Comparison of ENCODE assay signal across 8 cellular contexts in the genomic region with DNA sequence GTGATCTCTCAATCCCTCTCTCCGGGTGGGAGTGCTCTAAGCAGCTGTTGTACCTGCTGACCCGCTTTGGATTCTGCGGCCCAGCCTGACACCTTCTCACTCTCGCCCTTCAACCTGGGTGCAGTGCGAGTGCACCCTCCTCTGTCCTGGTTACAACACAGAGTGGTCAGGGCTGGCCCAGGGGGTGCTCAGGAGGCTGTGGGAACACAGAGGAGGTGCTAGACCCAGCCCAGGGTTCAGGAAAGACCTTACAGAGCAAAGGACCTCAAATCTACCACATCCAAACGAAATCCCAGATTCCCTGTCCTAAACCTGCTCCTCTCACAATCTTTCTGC. TPM values are rescaled to one million over a fixed set of nuclear protein-coding genes. Genes with fewer than 3 reads are reported as not detected.
A peak's percentile ranks its signal among the peaks of the same experiment; 100 is the strongest.
DNase-seq lines count a peak whose midpoint lies in the region; ATAC-seq, FAIRE-seq and TF ChIP-seq lines count a peak whose summit lies in the region.

No MANE protein-coding gene starts in this region.

- in situ Hi-C loops in GM12878 (cut with MboI) = no loop called here

- ATAC-seq in Right ventricle myocardium superior (ENCODE audit: poor library complexity) = peak; percentile 7
- ATAC-seq in left ventricle myocardium superior = no peak
- ATAC-seq in GM12878 = peak; percentile 41
- peak in 2 of 4 donors; percentile 2 to 3 for ATAC-seq in right lobe of liver
- ATAC-seq in GM18873 (IDR thresholded peaks at IDR 0.05; ENCODE audit: low FRiP score, unreplicated experiment) = no peak

- peaks cover 2% of the 10 kb centered on the region; the same call in 2 of the 3 replicates for H3K9me3 ChIP-seq in GM12878 (replicated peaks; ENCODE audit: control insufficient read depth, insufficient read depth, low read length)
- no peaks in the 10 kb centered on the region for H3K9me3 ChIP-seq in right lobe of liver

- POLR2A ChIA-PET in GM12878 (lab: Charles Lee) = interaction anchor here (1.2 to 1.4 kb wide), 2 partner anchors 22 to 24 kb away, joined by 3 read pairs; a partner anchor contains a TSS

- H3K4me1 ChIP-seq in GM12878 (ENCODE audit: control insufficient read depth, insufficient read depth, low read length) (peaks cover 8% of the 10 kb centered on the region), right lobe of liver (peaks cover 0 to 12% (median 3%) of the 10 kb centered on the region in 4 donors), urinary bladder (ENCODE audit: insufficient read depth) (no peaks in the 10 kb centered on the region)

- 29% methylated on average over 6 of the region's 6 CpGs for WGBS in GM12878 (ENCODE audit: insufficient coverage, insufficient replicate concordance, low lambda C conversion rate, missing lambda C conversion rate)
- WGBS in right lobe of liver (ENCODE audit: insufficient coverage, low coverage, low lambda C conversion rate, missing lambda C conversion rate) = 21% methylated on average over 3 of the region's 6 CpGs
- WGBS in urinary bladder = 12% methylated on average over 6 of the region's 6 CpGs

- peak overlapping the region; percentile 62 for H3K9ac ChIP-seq in GM12878 (ENCODE audit: control insufficient read depth, insufficient read depth, low read length)

- TF ChIP-seq EP300 in GM12878 (IDR thresholded peaks at IDR 0.05; ENCODE audit: borderline replicate concordance in 1 of 2, control insufficient read depth in 1 of 2, low read depth in 2 of 2, low read length in 2 of 2) = no peak

- TF ChIP-seq CTCF in GM12878 (IDR thresholded peaks at IDR 0.05 in 2 of 3, conservative IDR thresholded peaks at IDR 0.05 in 1 of 3; ENCODE audit: control insufficient read depth in 2 of 3, extremely low read depth in 1 of 3, insufficient read depth in 1 of 3, low read depth in 3 of 3, low read length in 3 of 3) (no peak), right lobe of liver (IDR thresholded peaks at IDR 0.05) (no peak)

- peak overlapping the region; percentile 96 for H3K4me2 ChIP-seq in GM12878 (ENCODE audit: control insufficient read depth, insufficient read depth)

- H3K4me3 ChIP-seq in GM12878 = peak overlapping the region; percentile 60
- H3K4me3 ChIP-seq in right lobe of liver = peak overlapping the region; percentile 30 to 62 (median 60)
- H3K4me3 ChIP-seq in urinary bladder (ENCODE audit: low read depth, low read length) = peak overlapping the region; percentile 49

- H3K27me3 ChIP-seq in GM12878 (replicated peaks in 1 of 2; ENCODE audit: control insufficient read depth in 2 of 2, insufficient read depth in 2 of 2, low read length in 1 of 2) (no peaks in the 10 kb centered on the region), right lobe of liver (no peaks in the 10 kb centered on the region)

- H3K27ac ChIP-seq in GM12878 (ENCODE audit: control insufficient read depth, insufficient read depth) (peak overlapping the region; percentile 60), right lobe of liver (no peak overlapping the region), urinary bladder (ENCODE audit: low read depth) (no peak overlapping the region)

- TF ChIP-seq RAD21 in GM12878 (IDR thresholded peaks at IDR 0.05; ENCODE audit: insufficient read depth, low read depth, low read length) = no peak

- H3K79me2 ChIP-seq in GM12878 (ENCODE audit: control insufficient read depth, insufficient read depth, low read length) = no peaks in the 10 kb centered on the region

- CTCF ChIA-PET in GM12878 (lab: Yijun Ruan, JAX) = interaction anchor here (0.6 to 1.8 kb wide), 6 partner anchors 60 to 212 kb away, joined by 3 to 9 read pairs (median 4); no protein-coding TSS in a partner anchor

- no peaks in the 10 kb centered on the region for H3K36me3 ChIP-seq in GM12878 (ENCODE audit: control insufficient read depth in 2 of 2, insufficient read depth in 2 of 2, low read length in 1 of 2)
- no peaks in the 10 kb centered on the region for H3K36me3 ChIP-seq in right lobe of liver
- no peaks in the 10 kb centered on the region for H3K36me3 ChIP-seq in urinary bladder (ENCODE audit: insufficient read depth)

- RAD21 ChIA-PET in GM12878 (lab: Charles Lee; ENCODE audit: unreplicated experiment) = interaction anchor here (1.2 kb wide), 2 partner anchors 9 to 28 kb away, joined by 3 read pairs; no protein-coding TSS in a partner anchor

- peak overlapping the region; percentile 93 for H2AFZ ChIP-seq in GM12878 (ENCODE audit: control insufficient read depth, low read depth, low read length)

- BruUV-seq in GM12878 (replicated peaks; lab: Mats Ljungman, UMichigan) = no TSS peak

- no peak for TF ChIP-seq POLR2A in GM12878 (IDR thresholded peaks at IDR 0.05; ENCODE audit: low read depth, low read length)
- TF ChIP-seq POLR2A in right lobe of liver (IDR thresholded peaks at IDR 0.05) = no peak

- no peak for FAIRE-seq in GM12878 (lab: Jason Lieb, UNC)

- SMC1A ChIA-PET in GM12878 (lab: Charles Lee; ENCODE audit: uncharacterized antibody, unreplicated experiment) = interaction anchor here (0.8 kb wide), 1 partner anchor 41 kb away, joined by 3 read pairs; no protein-coding TSS in a partner anchor

- DNase-seq in Right ventricle myocardium superior (no peak), left ventricle myocardium superior (no peak), GM12878 (ENCODE audit: low read depth, low spot score) (no peak), right lobe of liver (no peak), cerebellar nuclear complex (lab: John Stamatoyannopoulos, UW) (no peak)
- DNase-seq in stimulated activated CD4-positive, alpha-beta T cell treated with anti-CD3 and anti-CD28 coated beads, Interleukin-15, amount 100 ng/mL, for 24 hours = no peak

- no peaks in the 10 kb centered on the region for H4K20me1 ChIP-seq in GM12878 (ENCODE audit: control insufficient read depth, insufficient read depth)

- intact Hi-C loops in Right ventricle myocardium superior (cut with DNase I) = no loop called here
- intact Hi-C loops in left ventricle myocardium superior (cut with micrococcal nuclease) = no loop called here
- intact Hi-C loops in GM12878 (cut with micrococcal nuclease; ENCODE audit: unreplicated experiment) = no loop called here
- intact Hi-C loops in right lobe of liver (cut with DNase I) = loop anchor here (5.0 to 10.0 kb wide), 2 partner anchors 480 to 487 kb away; a partner anchor contains a TSS

RNA-seq across cellular contexts. Expression of a gene that starts 23.7 kb away (rescaled TPM):
- total RNA-seq in Right ventricle myocardium superior (6.5 TPM), left ventricle myocardium superior (10.7 TPM), GM12878 (2014; rRNA removed) (3.3 and 4.0 TPM in 2 replicates), GM12878 (2014; rRNA removed; fragmentation: Illumina TruSeq; extraction: Trizol) (7.0 and 7.1 TPM in 2 replicates), GM12878 (2021) (12.0 and 12.8 TPM in 2 replicates), right lobe of liver (1 to 10 TPM; 1.2 to 5.2 (median 4.4) TPM), urinary bladder (10.2 TPM)
- total RNA-seq in GM12878 (2013; cell fraction: nucleolus; rRNA removed) = 35.3 and 36.3 TPM in 2 replicates
- polyA plus RNA-seq in GM12878 (2011; ENCODE audit: low read depth) = 4.7 TPM
- polyA plus RNA-seq in GM12878 (2011; rRNA removed) (9.0 and 12.9 TPM in 2 replicates), GM12878 (2014; fragmentation: Illumina TruSeq; extraction: Trizol) (9.9 and 10.4 TPM in 2 replicates), GM12878 (2014; fragmentation: Nextera tagmentation; extraction: Ambion mirVana) (1 to 10 TPM; 1.5 to 1.8 TPM), GM12878 (2014; rRNA removed) (4.8 TPM in 2 replicates), GM12878 (2016; fragmentation: Nextera tagmentation; extraction: Ambion mirVana) (1 to 10 TPM; 1.9 to 2.1 TPM), urinary bladder (4.9 TPM)
- polyA plus RNA-seq in GM12878 (2011; cell fraction: cytosol; rRNA removed) = 3.5 and 3.8 TPM in 2 replicates
- polyA plus RNA-seq in GM12878 (2011; cell fraction: nucleus; rRNA removed) = 10.0 and 11.1 TPM in 2 replicates
- 5.8 and 6.4 TPM in 2 replicates for polyA plus RNA-seq in GM12878 (2012)
- 8.4 and 10.7 TPM in 2 replicates for polyA minus RNA-seq in GM12878 (2011; rRNA and poly(A)+ RNA removed)
- polyA minus RNA-seq in GM12878 (2011; cell fraction: cytosol; rRNA and poly(A)+ RNA removed) = 4.8 and 6.2 TPM in 2 replicates
- 8.3 and 11.6 TPM in 2 replicates for polyA minus RNA-seq in GM12878 (2011; cell fraction: nucleus; rRNA and poly(A)+ RNA removed)

RNA-seq across cellular contexts. Expression of a gene that starts 35.5 kb away (rescaled TPM):
- total RNA-seq in Right ventricle myocardium superior = not detected
- total RNA-seq in left ventricle myocardium superior = 0.84 TPM
- total RNA-seq in GM12878 (2013; cell fraction: nucleolus; rRNA removed) = not detected in 2 replicates
- total RNA-seq in GM12878 (2014; rRNA removed) = 1.9 and 2.5 TPM in 2 replicates
- total RNA-seq in GM12878 (2014; rRNA removed; fragmentation: Illumina TruSeq; extraction: Trizol) = 1.2 and 1.5 TPM in 2 replicates
- 1.1 TPM in 1 of 2 replicates, not detected in the other for total RNA-seq in GM12878 (2021)
- polyA plus RNA-seq in GM12878 (2011; ENCODE audit: low read depth) = not detected
- polyA plus RNA-seq in GM12878 (2011; rRNA removed) = 0.45 TPM in 1 of 2 replicates, not detected in the other
- polyA plus RNA-seq in GM12878 (2011; cell fraction: cytosol; rRNA removed) = 0.30 TPM in 1 of 2 replicates, not detected in the other
- not detected in 2 replicates for polyA plus RNA-seq in GM12878 (2011; cell fraction: nucleus; rRNA removed)
- 0.14 and 0.42 TPM in 2 replicates for polyA plus RNA-seq in GM12878 (2012)
- 0.44 and 1.4 TPM in 2 replicates for polyA plus RNA-seq in GM12878 (2014; fragmentation: Illumina TruSeq; extraction: Trizol)
- polyA plus RNA-seq in GM12878 (2014; fragmentation: Nextera tagmentation; extraction: Ambion mirVana) = under 1 TPM; 0.05 to 0.06 TPM
- polyA plus RNA-seq in GM12878 (2014; rRNA removed) = not detected in 2 replicates
- polyA plus RNA-seq in GM12878 (2016; fragmentation: Nextera tagmentation; extraction: Ambion mirVana) = 1 to 10 TPM; 1.6 to 1.8 TPM
- 0.88 TPM in 1 of 2 replicates, not detected in the other for polyA minus RNA-seq in GM12878 (2011; rRNA and poly(A)+ RNA removed)
- polyA minus RNA-seq in GM12878 (2011; cell fraction: cytosol; rRNA and poly(A)+ RNA removed) = 1.2 and 2.0 TPM in 2 replicates
- polyA minus RNA-seq in GM12878 (2011; cell fraction: nucleus; rRNA and poly(A)+ RNA removed) = 1.3 and 2.1 TPM in 2 replicates
- 1 to 10 TPM in 1 of 6 experiments, under 1 TPM in 2, not detected in 3; 0.89 to 1.1 (median 0.92) TPM for total RNA-seq in right lobe of liver
- 0.32 TPM for total RNA-seq in urinary bladder
- 0.47 TPM for polyA plus RNA-seq in urinary bladder

RNA-seq across cellular contexts. Expression of a gene that starts 51.9 kb away (rescaled TPM):
- total RNA-seq in Right ventricle myocardium superior = 1.00 TPM
- total RNA-seq in left ventricle myocardium superior = 0.94 TPM
- 5.5 and 8.5 TPM in 2 replicates for total RNA-seq in GM12878 (2013; cell fraction: nucleolus; rRNA removed)
- total RNA-seq in GM12878 (2014; rRNA removed) = 4.4 and 6.7 TPM in 2 replicates
- 2.9 and 3.2 TPM in 2 replicates for total RNA-seq in GM12878 (2014; rRNA removed; fragmentation: Illumina TruSeq; extraction: Trizol)
- total RNA-seq in GM12878 (2021) = 6.2 and 6.8 TPM in 2 replicates
- 0.68 TPM for polyA plus RNA-seq in GM12878 (2011; ENCODE audit: low read depth)
- polyA plus RNA-seq in GM12878 (2011; rRNA removed) = 0.72 and 1.6 TPM in 2 replicates
- polyA plus RNA-seq in GM12878 (2011; cell fraction: cytosol; rRNA removed) = 1.3 and 1.4 TPM in 2 replicates
- polyA plus RNA-seq in GM12878 (2011; cell fraction: nucleus; rRNA removed) = 0.76 and 1.3 TPM in 2 replicates
- polyA plus RNA-seq in GM12878 (2012) = 1.1 and 1.6 TPM in 2 replicates
- polyA plus RNA-seq in GM12878 (2014; fragmentation: Illumina TruSeq; extraction: Trizol) = 4.8 and 5.0 TPM in 2 replicates
- polyA plus RNA-seq in GM12878 (2014; fragmentation: Nextera tagmentation; extraction: Ambion mirVana) = under 1 TPM; 0.57 to 0.82 TPM
- 4.4 and 4.6 TPM in 2 replicates for polyA plus RNA-seq in GM12878 (2014; rRNA removed)
- polyA plus RNA-seq in GM12878 (2016; fragmentation: Nextera tagmentation; extraction: Ambion mirVana) = 1 to 10 TPM; 7.1 to 8.4 TPM
- polyA minus RNA-seq in GM12878 (2011; rRNA and poly(A)+ RNA removed) = 0.66 and 1.5 TPM in 2 replicates
- not detected in 2 replicates for polyA minus RNA-seq in GM12878 (2011; cell fraction: cytosol; rRNA and poly(A)+ RNA removed)
- 0.48 and 1.8 TPM in 2 replicates for polyA minus RNA-seq in GM12878 (2011; cell fraction: nucleus; rRNA and poly(A)+ RNA removed)
- total RNA-seq in right lobe of liver = 1 to 10 TPM in 4 of 6 experiments, not detected in 2; 2.9 to 6.1 (median 3.4) TPM
- 1.2 TPM for total RNA-seq in urinary bladder
- 4.4 TPM for polyA plus RNA-seq in urinary bladder

Comparison
In these comparisons a context has a peak if more than half of its experiments do, and no peak if none do; other contexts are left out.
1. ATAC-seq: peak in Right ventricle myocardium superior (single experiment) and GM12878 (single experiment); none in left ventricle myocardium superior (single experiment) and GM18873 (single experiment).
2. intact Hi-C loops: an anchor here in right lobe of liver (5.0 to 10.0 kb wide); none called in Right ventricle myocardium superior, left ventricle myocardium superior and GM12878.
3. Peak in every context shown above with its lines, with median percentiles within 50 percentile points of each other: H3K4me3 ChIP-seq.